In genomic region chr3:120569224-120569915, GRCh38 we compare ENCODE assay signal across 1 cellular context.
TF ChIP-seq lines count a peak whose summit lies in the region.

No MANE protein-coding gene starts in this region.

TF ChIP-seq in H1, 55 proteins besides CTCF, POLR2A, EP300 and RAD21 (continued from another document):
- TF ChIP-seq GTF2F1 (IDR thresholded peaks at IDR 0.05; ENCODE audit: borderline replicate concordance, low read depth, low read length), result no peak
- no peak for TF ChIP-seq MAX (IDR thresholded peaks at IDR 0.05)
- no peak for TF ChIP-seq HDAC6 (IDR thresholded peaks at IDR 0.05; ENCODE audit: low read depth, low read length)
- no peak for TF ChIP-seq RFX5 (IDR thresholded peaks at IDR 0.05; ENCODE audit: borderline replicate concordance, low read depth, low read length)
- no peak for TF ChIP-seq PHF8 (conservative IDR thresholded peaks at IDR 0.05; ENCODE audit: low read depth, low read length)
- TF ChIP-seq YY1 (IDR thresholded peaks at IDR 0.05; ENCODE audit: low read depth, low read length), result no peak
- TF ChIP-seq SIX5 (IDR thresholded peaks at IDR 0.05; ENCODE audit: low read depth, low read length), result no peak
- no peak for TF ChIP-seq TEAD4 (IDR thresholded peaks at IDR 0.05; ENCODE audit: low read depth, low read length)
- TF ChIP-seq ATF2 (IDR thresholded peaks at IDR 0.05; ENCODE audit: low read length), result no peak
- TF ChIP-seq ASH2L (IDR thresholded peaks at IDR 0.05; ENCODE audit: low read length), result no peak
- no peak for TF ChIP-seq ATF3 (IDR thresholded peaks at IDR 0.05; ENCODE audit: insufficient read depth, low read depth, low read length)
- no peak for TF ChIP-seq EGR1 (IDR thresholded peaks at IDR 0.05; ENCODE audit: borderline replicate concordance, low read depth, low read length)
- TF ChIP-seq SP1 (IDR thresholded peaks at IDR 0.05; ENCODE audit: low read depth, low read length), result no peak
